In the genomic region with DNA sequence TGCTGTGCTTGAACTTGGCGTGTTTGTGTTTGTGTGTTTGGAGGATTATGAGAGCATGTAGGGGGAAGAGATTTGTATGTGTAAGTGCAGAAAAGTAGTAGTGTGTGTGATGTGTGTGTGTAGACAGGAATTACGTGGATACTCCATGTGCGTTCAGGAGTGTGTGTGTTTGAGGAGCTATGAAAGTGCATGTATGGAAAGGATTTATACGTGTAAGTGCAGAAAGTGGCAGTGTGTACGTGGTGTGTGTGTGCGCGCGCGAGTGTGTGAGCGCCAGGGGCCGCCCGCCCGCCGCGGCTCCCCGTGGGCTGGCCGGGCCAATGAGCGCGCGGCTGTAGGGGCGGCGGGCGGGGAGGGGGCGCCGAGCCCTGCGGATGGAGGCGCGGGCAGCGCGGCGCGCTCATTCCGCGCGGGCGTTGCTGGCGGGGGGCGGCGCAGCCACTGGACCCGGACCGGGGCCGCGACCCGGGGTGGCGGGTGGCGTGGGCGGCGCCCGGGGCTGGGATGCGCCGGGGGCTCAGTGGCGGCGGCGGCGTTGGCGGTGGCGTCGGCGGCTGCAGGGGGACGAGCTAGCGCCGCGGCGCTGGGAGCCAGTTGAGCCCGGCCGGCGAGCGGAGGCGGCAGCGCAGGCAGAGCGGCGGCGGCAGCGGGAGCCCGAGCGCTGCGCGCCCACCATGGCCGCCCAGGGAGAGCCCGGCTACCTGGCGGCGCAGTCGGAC, we compare ENCODE assay signal across 9 cellular contexts. TPM values are rescaled to one million over a fixed set of nuclear protein-coding genes. Genes with fewer than 3 reads are reported as not detected.
DNase-seq lines count a peak whose midpoint lies in the region; ATAC-seq, FAIRE-seq and TF ChIP-seq lines count a peak whose summit lies in the region.
"Had no signal": no experiment of that assay in that cellular context is flagged by ENCODE, and none has a peak within 500 bp of the region (broad histone marks: within the 10 kb centered on the region; RNA-seq: fewer than 3 reads in every experiment).

A gene with protein sequence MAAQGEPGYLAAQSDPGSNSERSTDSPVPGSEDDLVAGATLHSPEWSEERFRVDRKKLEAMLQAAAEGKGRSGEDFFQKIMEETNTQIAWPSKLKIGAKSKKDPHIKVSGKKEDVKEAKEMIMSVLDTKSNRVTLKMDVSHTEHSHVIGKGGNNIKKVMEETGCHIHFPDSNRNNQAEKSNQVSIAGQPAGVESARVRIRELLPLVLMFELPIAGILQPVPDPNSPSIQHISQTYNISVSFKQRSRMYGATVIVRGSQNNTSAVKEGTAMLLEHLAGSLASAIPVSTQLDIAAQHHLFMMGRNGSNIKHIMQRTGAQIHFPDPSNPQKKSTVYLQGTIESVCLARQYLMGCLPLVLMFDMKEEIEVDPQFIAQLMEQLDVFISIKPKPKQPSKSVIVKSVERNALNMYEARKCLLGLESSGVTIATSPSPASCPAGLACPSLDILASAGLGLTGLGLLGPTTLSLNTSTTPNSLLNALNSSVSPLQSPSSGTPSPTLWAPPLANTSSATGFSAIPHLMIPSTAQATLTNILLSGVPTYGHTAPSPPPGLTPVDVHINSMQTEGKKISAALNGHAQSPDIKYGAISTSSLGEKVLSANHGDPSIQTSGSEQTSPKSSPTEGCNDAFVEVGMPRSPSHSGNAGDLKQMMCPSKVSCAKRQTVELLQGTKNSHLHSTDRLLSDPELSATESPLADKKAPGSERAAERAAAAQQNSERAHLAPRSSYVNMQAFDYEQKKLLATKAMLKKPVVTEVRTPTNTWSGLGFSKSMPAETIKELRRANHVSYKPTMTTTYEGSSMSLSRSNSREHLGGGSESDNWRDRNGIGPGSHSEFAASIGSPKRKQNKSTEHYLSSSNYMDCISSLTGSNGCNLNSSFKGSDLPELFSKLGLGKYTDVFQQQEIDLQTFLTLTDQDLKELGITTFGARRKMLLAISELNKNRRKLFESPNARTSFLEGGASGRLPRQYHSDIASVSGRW (plus strand): TSS at position 403 of the 719 bp plus-strand sequence. CDS start 272 bp downstream, at position 675.

- H3K79me2 ChIP-seq in endothelial cell of umbilical vein (ENCODE audit: control insufficient read depth, insufficient read depth, low read length): no peaks in the 10 kb centered on the region

- no peaks in the 10 kb centered on the region for H3K9me3 Mint-ChIP-seq in CD8-positive, alpha-beta T cell

- H3K27ac ChIP-seq in CD8-positive, alpha-beta T cell (ENCODE audit: low read depth, low read length): no peak within 1 kb of the TSS
- H3K27ac ChIP-seq in endothelial cell of umbilical vein (ENCODE audit: insufficient read depth, low read depth, low read length) (no peak within 1 kb of the TSS), lung (ENCODE audit: low read depth in 1 of 2, low read length in 1 of 2) (peak within 1 kb of the TSS; percentile 67 to 79), subcutaneous abdominal adipose tissue (ENCODE audit: low read depth, low read length) (peak within 1 kb of the TSS; percentile 51)

- WGBS in lung, 2 donors: 0 to 1% methylated on average over 23 to 83 of the region's 83 CpGs

- no peak within 1 kb of the TSS for H3K4me3 ChIP-seq in CD8-positive, alpha-beta T cell (ENCODE audit: low read depth, low read length)
- H3K4me3 ChIP-seq in endothelial cell of umbilical vein (replicated peaks in 1 of 3; ENCODE audit: insufficient read depth in 1 of 3, low read depth in 1 of 3, low read length in 3 of 3) (peak within 1 kb of the TSS; percentile 29 to 42 (median 31)), lung (peak within 1 kb of the TSS; percentile 55), subcutaneous abdominal adipose tissue (ENCODE audit: low read depth in 1 of 5, low read length in 5 of 5) (peak within 1 kb of the TSS; percentile 66 to 93 (median 84))
- H3K4me3 ChIP-seq: K562 had no signal

- peak within 1 kb of the TSS; percentile 90 for H3K4me2 ChIP-seq in endothelial cell of umbilical vein (ENCODE audit: insufficient read depth, low read length)

- peak within 1 kb of the TSS; percentile 79 for H2AFZ ChIP-seq in endothelial cell of umbilical vein (ENCODE audit: low read depth, low read length)

- POLR2A ChIA-PET in CD8-positive, alpha-beta T cell (lab: Charles Lee): no interaction called here
- POLR2A ChIA-PET in endothelial cell of umbilical vein (lab: Charles Lee): no interaction called here

- intact Hi-C loops in CD8-positive, alpha-beta T cell (cut with DNase I, micrococcal nuclease): loop anchor here in 1 of 2 experiments (10.0 kb wide), 1 partner anchor 218 kb away; no protein-coding TSS in a partner anchor
- intact Hi-C loops in endothelial cell of umbilical vein (cut with micrococcal nuclease): loop anchor here (2.0 to 10.0 kb wide), 2 partner anchors 38 to 208 kb away; no protein-coding TSS in a partner anchor

- H3K9me3 ChIP-seq in CD8-positive, alpha-beta T cell (ENCODE audit: low read length): no peaks in the 10 kb centered on the region
- no peaks in the 10 kb centered on the region for H3K9me3 ChIP-seq in endothelial cell of umbilical vein (replicated peaks; ENCODE audit: control insufficient read depth, insufficient read depth, low read length)
- H3K9me3 ChIP-seq in lung (ENCODE audit: control insufficient read depth in 2 of 2, insufficient read depth in 1 of 2, low read length in 1 of 2): no peaks in the 10 kb centered on the region
- no peaks in the 10 kb centered on the region for H3K9me3 ChIP-seq in subcutaneous abdominal adipose tissue (ENCODE audit: control insufficient read depth in 5 of 5, low read length in 5 of 5)

- H3K36me3 ChIP-seq in CD8-positive, alpha-beta T cell (ENCODE audit: insufficient read depth, low read length): no peaks in the 10 kb centered on the region
- H3K36me3 ChIP-seq in endothelial cell of umbilical vein (ENCODE audit: control insufficient read depth in 2 of 2, extremely low read depth in 1 of 2, insufficient read depth in 2 of 2, low read length in 2 of 2): no peaks in the 10 kb centered on the region
- no peaks in the 10 kb centered on the region for H3K36me3 ChIP-seq in lung (ENCODE audit: control insufficient read depth in 2 of 2, insufficient read depth in 2 of 2, low read length in 2 of 2)
- H3K36me3 ChIP-seq in subcutaneous abdominal adipose tissue (ENCODE audit: control insufficient read depth in 5 of 5, insufficient read depth in 5 of 5, low read length in 5 of 5): no peaks in the 10 kb centered on the region

- FAIRE-seq in endothelial cell of umbilical vein (lab: Jason Lieb, UNC): no peak
- FAIRE-seq: K562 had no signal

- BruUV-seq in endothelial cell of umbilical vein (replicated peaks; lab: Mats Ljungman, UMichigan): no TSS peak

- ATAC-seq in CD8-positive, alpha-beta T cell: peak; percentile 36
- peak; percentile 81 for ATAC-seq in SK-N-SH treated with all-trans-retinoic acid at 6 μM for 48 hours
- ATAC-seq in lung (ENCODE audit: insufficient read depth, low FRiP score): peak; percentile 56
- ATAC-seq in GM21367 (IDR thresholded peaks at IDR 0.05; ENCODE audit: unreplicated experiment): no peak
- ATAC-seq: K562 had no signal

- H3K27me3 ChIP-seq in CD8-positive, alpha-beta T cell (ENCODE audit: insufficient read depth, low read length): peaks cover 9% of the 10 kb centered on the region
- H3K27me3 ChIP-seq in endothelial cell of umbilical vein (ENCODE audit: control insufficient read depth in 2 of 2, insufficient read depth in 2 of 2, low read length in 2 of 2): peaks cover 16 to 57% of the 10 kb centered on the region in 2 experiments
- H3K27me3 ChIP-seq in lung (ENCODE audit: control insufficient read depth, insufficient read depth): no peaks in the 10 kb centered on the region
- H3K27me3 ChIP-seq in subcutaneous abdominal adipose tissue (ENCODE audit: control insufficient read depth in 5 of 5, insufficient read depth in 4 of 5, low read length in 5 of 5): peaks cover 0 to 16% (median 13%) of the 10 kb centered on the region in 5 donors

- H3K27ac Mint-ChIP-seq in CD8-positive, alpha-beta T cell: no peak within 1 kb of the TSS

- dilution Hi-C loops in endothelial cell of umbilical vein (cut with MboI; ENCODE audit: extremely low pct_ligation_motif_present, low sequenced_read_pairs): no loop called here

- H3K4me1 Mint-ChIP-seq in CD8-positive, alpha-beta T cell (ENCODE audit: low read depth): peaks cover 11% of the 10 kb centered on the region

- H3K27me3 Mint-ChIP-seq in CD8-positive, alpha-beta T cell (ENCODE audit: low read depth): peaks cover 30% of the 10 kb centered on the region

- TF ChIP-seq CTCF in CD8-positive, alpha-beta T cell (IDR thresholded peaks at IDR 0.05): no peak
- TF ChIP-seq CTCF in endothelial cell of umbilical vein (IDR thresholded peaks at IDR 0.05; ENCODE audit: extremely low read depth in 1 of 2, insufficient read depth in 1 of 2, low read depth in 1 of 2, low read length in 2 of 2) (no peak), lung (IDR thresholded peaks at IDR 0.05; ENCODE audit: control extremely low read depth, extremely low read depth) (no peak)

- no peak for TF ChIP-seq POLR2A in endothelial cell of umbilical vein (IDR thresholded peaks at IDR 0.05; ENCODE audit: low read depth, low read length)

- H3K4me1 ChIP-seq in CD8-positive, alpha-beta T cell (ENCODE audit: insufficient read depth, low read length): peaks cover 4% of the 10 kb centered on the region
- H3K4me1 ChIP-seq in endothelial cell of umbilical vein (ENCODE audit: control insufficient read depth, extremely low read depth, insufficient read depth, low read length) (peaks cover 10% of the 10 kb centered on the region), lung (ENCODE audit: control insufficient read depth in 2 of 2, insufficient read depth in 2 of 2, low read length in 2 of 2) (no peaks in the 10 kb centered on the region), subcutaneous abdominal adipose tissue (ENCODE audit: control insufficient read depth in 5 of 5, insufficient read depth in 5 of 5, low read length in 5 of 5) (peaks cover 0 to 26% (median 20%) of the 10 kb centered on the region in 5 donors)

- CTCF ChIA-PET in CD8-positive, alpha-beta T cell (lab: Charles Lee): no interaction called here
- CTCF ChIA-PET in endothelial cell of umbilical vein (lab: Charles Lee): interaction anchor here (0.6 to 2.2 kb wide), 2 partner anchors 19 to 42 kb away, joined by 3 to 18 read pairs; no protein-coding TSS in a partner anchor

- H3K4me3 Mint-ChIP-seq in CD8-positive, alpha-beta T cell: peak within 1 kb of the TSS; percentile 76

- H3K36me3 Mint-ChIP-seq in CD8-positive, alpha-beta T cell: no peaks in the 10 kb centered on the region

- H3K9ac ChIP-seq in endothelial cell of umbilical vein (replicated peaks; ENCODE audit: extremely low read depth, insufficient read depth, low read length) (no peak within 1 kb of the TSS), subcutaneous abdominal adipose tissue (ENCODE audit: low read length in 5 of 5) (peak within 1 kb of the TSS in 3 of 5 donors; percentile 29 to 71 (median 37))

- no peak for DNase-seq in CD8-positive, alpha-beta T cell
- DNase-seq in HCEC 1CT (peak; percentile 55), endothelial cell of umbilical vein (ENCODE audit: low read depth, low spot score) (peak; percentile 28), lung (ENCODE audit: low spot score) (no peak), DMS153 (lab: John Stamatoyannopoulos, UW) (no peak)

- H4K20me1 ChIP-seq in endothelial cell of umbilical vein (replicated peaks; ENCODE audit: control insufficient read depth, extremely low read depth, insufficient read depth, low read length): no peaks in the 10 kb centered on the region

- no peaks in the 10 kb centered on the region for H3K9me1 ChIP-seq in endothelial cell of umbilical vein (replicated peaks; ENCODE audit: control insufficient read depth, extremely low read depth, insufficient read depth, low read length)

RNA-seq across cellular contexts. Expression of the gene that starts here (rescaled TPM):
- total RNA-seq in CD8-positive, alpha-beta T cell: not detected
- total RNA-seq in endothelial cell of umbilical vein: 0.29 and 0.32 TPM in 2 replicates
- 0.06 and 0.08 TPM in 2 replicates for polyA plus RNA-seq in endothelial cell of umbilical vein
- polyA plus RNA-seq in endothelial cell of umbilical vein (2011; cell fraction: cytosol; rRNA removed): 0.01 and 0.03 TPM in 2 replicates
- polyA plus RNA-seq in endothelial cell of umbilical vein (2011; cell fraction: nucleus; rRNA removed): 0.03 and 0.07 TPM in 2 replicates
- polyA plus RNA-seq in endothelial cell of umbilical vein (2012): not detected in 2 replicates
- 0.39 and 0.45 TPM in 2 replicates for polyA minus RNA-seq in endothelial cell of umbilical vein
- polyA minus RNA-seq in endothelial cell of umbilical vein (2011; cell fraction: cytosol; rRNA and poly(A)+ RNA removed): 7.7 TPM
- 0.29 TPM in 1 of 2 replicates, not detected in the other for polyA minus RNA-seq in endothelial cell of umbilical vein (2011; cell fraction: nucleus; rRNA and poly(A)+ RNA removed)
- 10 to 100 TPM in 1 of 2 donors, 1 to 10 TPM in 1; 9.1 to 43.1 TPM for total RNA-seq in lung
- 1 to 10 TPM; 2.3 to 2.7 TPM for polyA plus RNA-seq in lung
- total RNA-seq: K562 had no signal
- polyA plus RNA-seq: K562 had no signal

Comparison
In these comparisons a context has a peak if more than half of its experiments do, and no peak if none do; other contexts are left out.
1. Peak in ATAC-seq in CD8-positive, alpha-beta T cell; RNA of the gene not detected or under 1 TPM.
2. DNase-seq: peak in HCEC 1CT (single experiment) and endothelial cell of umbilical vein (single experiment); none in CD8-positive, alpha-beta T cell (0 of 7), lung (single experiment) and DMS153 (single experiment).
3. H3K27ac ChIP-seq: peak in lung (2 of 2) and subcutaneous abdominal adipose tissue (single experiment); none in CD8-positive, alpha-beta T cell (single experiment) and endothelial cell of umbilical vein (single experiment).